ENCODE assay signal across 10 cellular contexts in genomic region chr19:10111405-10111811, GRCh38. TPM values are rescaled to one million over a fixed set of nuclear protein-coding genes. Genes with fewer than 3 reads are reported as not detected.
DNase-seq lines count a peak whose midpoint lies in the region; ATAC-seq and TF ChIP-seq lines count a peak whose summit lies in the region.
"Had no signal": no experiment of that assay in that cellular context is flagged by ENCODE, and none has a peak within 500 bp of the region (broad histone marks: within the 10 kb centered on the region; RNA-seq: fewer than 3 reads in every experiment).

Gene P2RY11, plus strand, starts transcription at chr19:10111693. Its CDS starts 29 bp downstream, at chr19:10111722.

- H3K27me3 ChIP-seq in CD4-positive, alpha-beta memory T cell (ENCODE audit: insufficient read depth, low read length), result no peaks in the 10 kb centered on the region
- H3K27me3 ChIP-seq in IMR-90 (ENCODE audit: control insufficient read depth, insufficient read depth, low read length) (no peaks in the 10 kb centered on the region), trophoblast cell (ENCODE audit: insufficient read depth, low read length) (no peaks in the 10 kb centered on the region)
- H3K27me3 ChIP-seq: right atrium auricular region had no signal

- H2AFZ ChIP-seq in IMR-90 (replicated peaks; ENCODE audit: low read length, poor library complexity), result peak within 1 kb of the TSS; percentile 32
- no peak within 1 kb of the TSS for H2AFZ ChIP-seq in trophoblast cell (ENCODE audit: insufficient read depth, low read length, poor library complexity)

- intact Hi-C loops in CD4-positive, alpha-beta memory T cell (cut with micrococcal nuclease), result no loop called here
- intact Hi-C loops in IMR-90 (cut with micrococcal nuclease) (no loop called here), posterior vena cava (cut with DNase I) (loop anchor here (10.0 kb wide), 1 partner anchor 133 kb away; no protein-coding TSS in a partner anchor)

- H2AK5ac ChIP-seq in IMR-90 (ENCODE audit: low read depth, low read length), result no peak within 1 kb of the TSS
- no peak within 1 kb of the TSS for H2AK5ac ChIP-seq in trophoblast cell (ENCODE audit: low read length)

- no TSS peak for BruUV-seq in IMR-90 (replicated peaks; lab: Mats Ljungman, UMichigan)

- H3K4me3 ChIP-seq in CD4-positive, alpha-beta memory T cell (ENCODE audit: low read length in 2 of 2), result no peak within 1 kb of the TSS
- H3K4me3 ChIP-seq in IMR-90 (ENCODE audit: insufficient read depth, low read depth, low read length) (no peak within 1 kb of the TSS), trophoblast cell (ENCODE audit: low read depth, low read length) (no peak within 1 kb of the TSS)
- H3K4me3 ChIP-seq: right atrium auricular region had no signal

- POLR2A ChIA-PET in CD4-positive, alpha-beta memory T cell (lab: Charles Lee; ENCODE audit: partially characterized antibody), result interaction anchor here (0.8 to 10.9 kb wide), 3 partner anchors 8 to 32 kb away, joined by 5 to 172 read pairs (median 31); partner anchors contain the start of genes ANGPTL6 and PPAN
- POLR2A ChIA-PET in IMR-90 (lab: Charles Lee; ENCODE audit: unreplicated experiment), result no interaction called here

- no peak for TF ChIP-seq CTCF in IMR-90 (conservative IDR thresholded peaks at IDR 0.05; ENCODE audit: low read depth, low read length)

- H3K9me3 Mint-ChIP-seq in CD4-positive, alpha-beta memory T cell, result peaks cover 0 to 4% (median 0%) of the 10 kb centered on the region in 8 donors
- H3K9me3 Mint-ChIP-seq in activated T-cell treated with anti-CD3 and anti-CD28 coated beads, Interleukin-2, amount 50 U/mL, for 72 hours, result no peaks in the 10 kb centered on the region
- H3K9me3 Mint-ChIP-seq in natural killer cell treated with Interleukin-12 subunit alpha and Interleukin-12 subunit beta and Interleukin-15 and Interleukin-18, amount 100 ng/mL, for 72 hours, result no peaks in the 10 kb centered on the region

- H2AK9ac ChIP-seq in IMR-90 (replicated peaks; ENCODE audit: low read depth, low read length, poor library complexity), result peak within 1 kb of the TSS; percentile 76

- peak within 1 kb of the TSS; percentile 66 for H3K27ac ChIP-seq in CD4-positive, alpha-beta memory T cell (ENCODE audit: low read depth, low read length)
- H3K27ac ChIP-seq in IMR-90 (ENCODE audit: insufficient read depth, low read length) (no peak within 1 kb of the TSS), trophoblast cell (ENCODE audit: low read depth, low read length) (no peak within 1 kb of the TSS)
- H3K27ac ChIP-seq: right atrium auricular region had no signal

- H3K18ac ChIP-seq in IMR-90 (ENCODE audit: low read depth, low read length), result no peak within 1 kb of the TSS
- H3K18ac ChIP-seq in trophoblast cell (ENCODE audit: low read length), result no peak within 1 kb of the TSS

- in situ Hi-C loops in IMR-90 (cut with MboI; ENCODE audit: low sequenced_read_pairs), result no loop called here

- H3K9ac ChIP-seq in IMR-90 (ENCODE audit: low read depth, low read length), result no peak within 1 kb of the TSS
- H3K9ac ChIP-seq in trophoblast cell (ENCODE audit: low read length), result no peak within 1 kb of the TSS

- DNase-seq in CD4-positive, alpha-beta memory T cell, result peak in 3 of 5 donors; percentile 30 to 48 (median 32)
- DNase-seq in IMR-90 (no peak), NCI-H526 (lab: John Stamatoyannopoulos, UW) (no peak), trophoblast cell (no peak), SW480 (ENCODE audit: low spot score) (no peak), posterior vena cava (ENCODE audit: low spot score) (no peak)
- DNase-seq in activated T-cell treated with anti-CD3 and anti-CD28 coated beads, Interleukin-2, amount 50 U/mL, for 72 hours, result peak; percentile 66 to 67
- DNase-seq in natural killer cell treated with Interleukin-12 subunit alpha and Interleukin-12 subunit beta and Interleukin-15 and Interleukin-18, amount 100 ng/mL, for 72 hours (ENCODE audit: low spot score), result no peak
- DNase-seq: SHP77 treated with DMSO at 0.1 percent for 48 hours had no signal

- H3K23ac ChIP-seq in IMR-90 (ENCODE audit: low read depth, low read length), result no peak within 1 kb of the TSS
- H3K23ac ChIP-seq in trophoblast cell (ENCODE audit: low read length), result no peak within 1 kb of the TSS

- no peak within 1 kb of the TSS for H2BK20ac ChIP-seq in IMR-90 (ENCODE audit: low read depth, low read length)

- H3K27ac Mint-ChIP-seq in CD4-positive, alpha-beta memory T cell, result peak within 1 kb of the TSS; percentile 91 to 97 (median 95)
- H3K27ac Mint-ChIP-seq in activated T-cell treated with anti-CD3 and anti-CD28 coated beads, Interleukin-2, amount 50 U/mL, for 72 hours, result peak within 1 kb of the TSS; percentile 79
- H3K27ac Mint-ChIP-seq in natural killer cell treated with Interleukin-12 subunit alpha and Interleukin-12 subunit beta and Interleukin-15 and Interleukin-18, amount 100 ng/mL, for 72 hours, result peak within 1 kb of the TSS; percentile 80 to 88

- 60% methylated on average over 1 of the region's 8 CpGs; no CpG with 5 or more reads in 1 of the 2 experiments for WGBS in IMR-90 (ENCODE audit: extremely low coverage in 2 of 2, insufficient read length in 1 of 2), 2 experiments
- WGBS in trophoblast cell (ENCODE audit: extremely low coverage, insufficient coverage, insufficient read length), result no CpG with 5 or more reads among the region's 8 CpGs

- H2BK120ac ChIP-seq in IMR-90 (ENCODE audit: low read depth, low read length) (no peak within 1 kb of the TSS), trophoblast cell (ENCODE audit: insufficient read depth, low read length, poor library complexity) (no peak within 1 kb of the TSS)

- peaks cover 19% of the 10 kb centered on the region for H4K20me1 ChIP-seq in IMR-90 (ENCODE audit: insufficient read depth, low read length)

- no peak for TF ChIP-seq RAD21 in IMR-90 (IDR thresholded peaks at IDR 0.05; ENCODE audit: low read length)

- ATAC-seq in IMR-90 (ENCODE audit: low read depth), result no peak
- ATAC-seq in activated T-cell treated with anti-CD3 and anti-CD28 coated beads, Interleukin-2, amount 50 U/mL, for 72 hours (replicated peaks in 1 of 2), result peak; percentile 33 to 54
- no peak for ATAC-seq in natural killer cell treated with Interleukin-12 subunit alpha and Interleukin-12 subunit beta and Interleukin-15 and Interleukin-18, amount 100 ng/mL, for 72 hours

- no peak within 1 kb of the TSS for H4K91ac ChIP-seq in IMR-90 (ENCODE audit: insufficient read depth, low read depth, low read length)
- H4K91ac ChIP-seq in trophoblast cell (ENCODE audit: low read depth, low read length), result no peak within 1 kb of the TSS

- dilution Hi-C loops in IMR-90 (cut with HindIII; ENCODE audit: low sequenced_read_pairs, unreplicated experiment), result no loop called here

- peak within 1 kb of the TSS in 1 of 2 experiments; percentile 33; a peak in 1 of 4 replicates for H4K8ac ChIP-seq in IMR-90 (ENCODE audit: low read depth in 2 of 2, low read length in 2 of 2)
- H4K8ac ChIP-seq in trophoblast cell (ENCODE audit: low read depth, low read length), result no peak within 1 kb of the TSS

- H2BK15ac ChIP-seq in IMR-90 (ENCODE audit: low read depth, low read length), result no peak within 1 kb of the TSS

- no peaks in the 10 kb centered on the region for H3K27me3 Mint-ChIP-seq in CD4-positive, alpha-beta memory T cell
- no peaks in the 10 kb centered on the region for H3K27me3 Mint-ChIP-seq in activated T-cell treated with anti-CD3 and anti-CD28 coated beads, Interleukin-2, amount 50 U/mL, for 72 hours (ENCODE audit: low read depth)
- H3K27me3 Mint-ChIP-seq in natural killer cell treated with Interleukin-12 subunit alpha and Interleukin-12 subunit beta and Interleukin-15 and Interleukin-18, amount 100 ng/mL, for 72 hours, result no peaks in the 10 kb centered on the region

- no peak for TF ChIP-seq POLR2A in IMR-90 (IDR thresholded peaks at IDR 0.05; ENCODE audit: low read depth, low read length)

- H3K9me3 ChIP-seq in CD4-positive, alpha-beta memory T cell (ENCODE audit: control insufficient read depth in 1 of 2, low read length in 2 of 2), result no peaks in the 10 kb centered on the region
- H3K9me3 ChIP-seq in IMR-90 (ENCODE audit: control insufficient read depth, insufficient read depth, low read length), result no peaks in the 10 kb centered on the region
- no peaks in the 10 kb centered on the region for H3K9me3 ChIP-seq in trophoblast cell (ENCODE audit: insufficient read depth, low read depth, low read length)
- H3K9me3 ChIP-seq: right atrium auricular region had no signal

- H3K4me1 ChIP-seq in CD4-positive, alpha-beta memory T cell (ENCODE audit: insufficient read depth, low read length), result peaks cover 60% of the 10 kb centered on the region
- H3K4me1 ChIP-seq in IMR-90 (ENCODE audit: control insufficient read depth, insufficient read depth, low read length) (peaks cover 2% of the 10 kb centered on the region), trophoblast cell (ENCODE audit: control insufficient read depth in 1 of 2, insufficient read depth in 2 of 2, low read length in 2 of 2) (peaks cover 0 to 9% of the 10 kb centered on the region in 2 experiments)

- peaks cover 32 to 54% of the 10 kb centered on the region in 2 donors for H3K36me3 Mint-ChIP-seq in CD4-positive, alpha-beta memory T cell
- H3K36me3 Mint-ChIP-seq in activated T-cell treated with anti-CD3 and anti-CD28 coated beads, Interleukin-2, amount 50 U/mL, for 72 hours (ENCODE audit: insufficient read depth in 2 of 2), result peaks cover 8 to 30% of the 10 kb centered on the region in 2 donors
- H3K36me3 Mint-ChIP-seq in natural killer cell treated with Interleukin-12 subunit alpha and Interleukin-12 subunit beta and Interleukin-15 and Interleukin-18, amount 100 ng/mL, for 72 hours, result peaks cover 8% of the 10 kb centered on the region

- H4K12ac ChIP-seq in trophoblast cell (ENCODE audit: low read depth, low read length), result no peak within 1 kb of the TSS

- H2BK5ac ChIP-seq in IMR-90 (ENCODE audit: low read depth, low read length, poor library complexity, severe bottlenecking) (peak within 1 kb of the TSS; percentile 14), trophoblast cell (ENCODE audit: low read depth, low read length, poor library complexity) (no peak within 1 kb of the TSS)

- peaks cover 59% of the 10 kb centered on the region for H3K36me3 ChIP-seq in CD4-positive, alpha-beta memory T cell (ENCODE audit: insufficient read depth, low read length)
- peaks cover 60% of the 10 kb centered on the region for H3K36me3 ChIP-seq in IMR-90 (ENCODE audit: control insufficient read depth, insufficient read depth, low read length)
- peaks cover 56 to 70% of the 10 kb centered on the region in 2 experiments for H3K36me3 ChIP-seq in trophoblast cell (ENCODE audit: control insufficient read depth in 1 of 2, insufficient read depth in 2 of 2, low read length in 2 of 2)

- no peak within 1 kb of the TSS for H3K4ac ChIP-seq in IMR-90 (ENCODE audit: low read depth, low read length)
- no peak within 1 kb of the TSS for H3K4ac ChIP-seq in trophoblast cell (ENCODE audit: low read depth, low read length)

- H3K4me3 Mint-ChIP-seq in CD4-positive, alpha-beta memory T cell, result peak within 1 kb of the TSS; percentile 54 to 89 (median 78)
- H3K4me3 Mint-ChIP-seq in activated T-cell treated with anti-CD3 and anti-CD28 coated beads, Interleukin-2, amount 50 U/mL, for 72 hours, result peak within 1 kb of the TSS; percentile 71 to 82
- peak within 1 kb of the TSS; percentile 71 for H3K4me3 Mint-ChIP-seq in natural killer cell treated with Interleukin-12 subunit alpha and Interleukin-12 subunit beta and Interleukin-15 and Interleukin-18, amount 100 ng/mL, for 72 hours

- no peak within 1 kb of the TSS for H4K5ac ChIP-seq in IMR-90 (ENCODE audit: low read depth, low read length)

- no peaks in the 10 kb centered on the region for H3K9me1 ChIP-seq in IMR-90 (ENCODE audit: insufficient read depth, low read length)

- peaks cover 31 to 80% (median 44%) of the 10 kb centered on the region in 4 donors for H3K4me1 Mint-ChIP-seq in CD4-positive, alpha-beta memory T cell
- H3K4me1 Mint-ChIP-seq in activated T-cell treated with anti-CD3 and anti-CD28 coated beads, Interleukin-2, amount 50 U/mL, for 72 hours (ENCODE audit: low read depth), result peaks cover 68% of the 10 kb centered on the region
- H3K4me1 Mint-ChIP-seq in natural killer cell treated with Interleukin-12 subunit alpha and Interleukin-12 subunit beta and Interleukin-15 and Interleukin-18, amount 100 ng/mL, for 72 hours (ENCODE audit: low read depth in 2 of 2), result peaks cover 55 to 57% of the 10 kb centered on the region in 2 donors

- H3K14ac ChIP-seq in IMR-90 (replicated peaks; ENCODE audit: low read depth, low read length) (no peak within 1 kb of the TSS), trophoblast cell (ENCODE audit: low read length) (no peak within 1 kb of the TSS)

- H3K4me2 ChIP-seq in IMR-90 (ENCODE audit: low read depth, low read length) (no peak within 1 kb of the TSS), trophoblast cell (ENCODE audit: low read length) (no peak within 1 kb of the TSS)

- H3K79me2 ChIP-seq in trophoblast cell (ENCODE audit: control insufficient read depth, insufficient read depth, low read length, poor library complexity), result peaks cover 7% of the 10 kb centered on the region

- H3K56ac ChIP-seq in IMR-90 (ENCODE audit: extremely low read depth, insufficient read depth, low read length), result no peak within 1 kb of the TSS

- no peak within 1 kb of the TSS for H2BK12ac ChIP-seq in trophoblast cell (ENCODE audit: low read length)

- CTCF ChIA-PET in CD4-positive, alpha-beta memory T cell (lab: Charles Lee; ENCODE audit: partially characterized antibody), result interaction anchor here (1.0 to 7.5 kb wide), 5 partner anchors 10 to 138 kb away, joined by 3 to 99 read pairs (median 8); no protein-coding TSS in a partner anchor
- CTCF ChIA-PET in IMR-90 (lab: Yijun Ruan, JAX), result no interaction called here

- peaks cover 16 to 43% of the 10 kb centered on the region in 2 experiments for H3K79me1 ChIP-seq in IMR-90 (ENCODE audit: low read depth in 1 of 2, low read length in 2 of 2)
- peaks cover under 1% of the 10 kb centered on the region for H3K79me1 ChIP-seq in trophoblast cell (ENCODE audit: low read length)

RNA-seq across cellular contexts. Expression of gene P2RY11, which starts in this region (rescaled TPM):
- total RNA-seq in CD4-positive, alpha-beta memory T cell, result 10 to 100 TPM; 42.6 to 49.7 TPM
- 1 to 10 TPM in 1 of 2 donors, under 1 TPM in 1; 0.24 to 4.7 TPM for polyA plus RNA-seq in CD4-positive, alpha-beta memory T cell
- 0.54 and 0.56 TPM in 2 replicates for total RNA-seq in IMR-90 (2012; rRNA removed)
- polyA plus RNA-seq in IMR-90 (2012; rRNA removed), result 4.5 and 6.6 TPM in 2 replicates
- 1.3 and 3.6 TPM in 2 replicates for polyA plus RNA-seq in IMR-90 (2012; cell fraction: cytosol; rRNA removed)
- polyA plus RNA-seq in IMR-90 (2012; cell fraction: nucleus; rRNA removed; ENCODE audit: low replicate concordance), result 30.7 and 82.4 TPM in 2 replicates
- total RNA-seq in activated T-cell treated with anti-CD3 and anti-CD28 coated beads, Interleukin-2, amount 50 U/mL, for 72 hours, result 10 to 100 TPM; 65.4 to 73.9 TPM
- total RNA-seq in natural killer cell treated with Interleukin-12 subunit alpha and Interleukin-12 subunit beta and Interleukin-15 and Interleukin-18, amount 100 ng/mL, for 72 hours, result 10 to 100 TPM; 35.0 to 35.6 TPM
- 4.1 and 4.5 TPM in 2 replicates for polyA plus RNA-seq in trophoblast cell (2013)
- total RNA-seq in posterior vena cava, result 1 to 10 TPM; 6.3 to 6.5 TPM

Comparison
In these comparisons a context has a peak if more than half of its experiments do, and no peak if none do; other contexts are left out.
1. RNA of gene P2RY11 (total RNA-seq): 65.4 to 73.9 TPM in activated T-cell treated with anti-CD3 and anti-CD28 coated beads, Interleukin-2, amount 50 U/mL, for 72 hours, 42.6 to 49.7 TPM in CD4-positive, alpha-beta memory T cell and 35.0 to 35.6 TPM in natural killer cell treated with Interleukin-12 subunit alpha and Interleukin-12 subunit beta and Interleukin-15 and Interleukin-18, amount 100 ng/mL, for 72 hours; 6.3 to 6.5 TPM in posterior vena cava and 0.54 to 0.56 TPM in IMR-90; every median in the first group is over 4 times any median in the second.
2. DNase-seq: peak in CD4-positive, alpha-beta memory T cell (3 of 5) and activated T-cell treated with anti-CD3 and anti-CD28 coated beads, Interleukin-2, amount 50 U/mL, for 72 hours (2 of 2); none in IMR-90 (single experiment), natural killer cell treated with Interleukin-12 subunit alpha and Interleukin-12 subunit beta and Interleukin-15 and Interleukin-18, amount 100 ng/mL, for 72 hours (single experiment), NCI-H526 (0 of 2), trophoblast cell (0 of 2), SW480 (single experiment) and posterior vena cava (single experiment).
3. ATAC-seq: peak in activated T-cell treated with anti-CD3 and anti-CD28 coated beads, Interleukin-2, amount 50 U/mL, for 72 hours (2 of 2); none in IMR-90 (single experiment) and natural killer cell treated with Interleukin-12 subunit alpha and Interleukin-12 subunit beta and Interleukin-15 and Interleukin-18, amount 100 ng/mL, for 72 hours (0 of 2).
4. intact Hi-C loops: an anchor here in posterior vena cava (10.0 kb wide); none called in CD4-positive, alpha-beta memory T cell and IMR-90.
5. Peak in every context shown above with its lines, with median percentiles within 50 percentile points of each other: H3K27ac Mint-ChIP-seq and H3K4me3 Mint-ChIP-seq.